Comparison of ENCODE assay signal across 10 cellular contexts in the genomic region with DNA sequence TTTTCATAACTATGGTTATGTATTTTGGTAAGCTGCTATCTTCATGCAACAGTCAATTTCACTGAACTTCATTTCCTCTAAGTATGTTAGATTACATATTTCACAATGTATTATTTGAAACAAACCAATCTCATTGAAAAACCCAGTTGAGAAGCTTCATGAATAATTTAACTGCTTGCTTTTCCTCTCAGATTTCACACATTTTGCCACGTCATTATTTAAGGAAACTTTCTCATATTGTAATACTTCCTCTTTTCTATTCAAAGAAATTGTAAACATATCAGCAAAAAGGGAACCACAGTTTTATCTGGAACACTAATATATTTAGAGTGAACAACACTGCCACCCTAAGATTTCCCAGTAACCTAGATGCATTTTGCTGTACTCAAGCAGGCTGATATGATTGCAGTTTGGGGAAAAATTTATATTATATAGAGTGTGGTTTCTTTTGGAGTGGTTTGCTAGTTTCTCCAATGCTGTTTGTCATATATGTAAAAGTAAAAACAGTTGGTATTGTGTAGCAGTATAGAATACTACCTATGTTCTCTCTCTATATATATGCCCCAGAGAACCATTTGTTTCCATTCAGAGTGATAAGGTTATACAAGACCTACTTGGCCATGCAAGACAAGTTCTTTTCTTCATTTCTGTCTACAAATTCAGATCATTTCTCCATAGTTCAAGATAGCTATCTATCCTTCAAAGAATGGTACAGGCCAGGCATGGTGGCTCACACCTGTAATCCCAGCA.
DNase-seq lines count a peak whose midpoint lies in the region; ATAC-seq and TF ChIP-seq lines count a peak whose summit lies in the region.
"Had no signal": no experiment of that assay in that cellular context is flagged by ENCODE, and none has a peak within 500 bp of the region (broad histone marks: within the 10 kb centered on the region; RNA-seq: fewer than 3 reads in every experiment).

No MANE protein-coding gene starts in this region.

- no peak for TF ChIP-seq CTCF in HL-60 (IDR thresholded peaks at IDR 0.05; ENCODE audit: insufficient read depth, low read length)
- TF ChIP-seq CTCF in cardiac fibroblast (IDR thresholded peaks at IDR 0.05; ENCODE audit: low read depth, low read length) = no peak
- TF ChIP-seq CTCF in tibial artery (IDR thresholded peaks at IDR 0.05) = no peak

- H3K4me3 ChIP-seq in HL-60 (replicated peaks; ENCODE audit: insufficient read depth, low read length) (no peak overlapping the region), cardiac fibroblast (replicated peaks in 1 of 2; ENCODE audit: low read depth in 2 of 2, low read length in 2 of 2) (no peak overlapping the region), tibial artery (no peak overlapping the region)
- H3K4me3 ChIP-seq: vagina had no signal

- H3K27ac ChIP-seq in HL-60 (replicated peaks) = peak overlapping the region; percentile 37
- no peak overlapping the region for H3K27ac ChIP-seq in tibial artery
- H3K27ac ChIP-seq: vagina had no signal

- ATAC-seq in GM18867 (IDR thresholded peaks at IDR 0.05; ENCODE audit: unreplicated experiment) = peak; percentile 68
- ATAC-seq in HG02981 (IDR thresholded peaks at IDR 0.05; ENCODE audit: unreplicated experiment) = no peak
- no peak for ATAC-seq in GM19455 (IDR thresholded peaks at IDR 0.05; ENCODE audit: unreplicated experiment)

- H3K4me1 ChIP-seq in tibial artery = no peaks in the 10 kb centered on the region
- H3K4me1 ChIP-seq: vagina had no signal

- no peaks in the 10 kb centered on the region for H3K27me3 ChIP-seq in HL-60 (ENCODE audit: insufficient read depth, poor library complexity, severe bottlenecking)
- H3K27me3 ChIP-seq in tibial artery = no peaks in the 10 kb centered on the region
- H3K27me3 ChIP-seq: vagina had no signal

- no peaks in the 10 kb centered on the region for H3K9me3 ChIP-seq in tibial artery
- H3K9me3 ChIP-seq: vagina had no signal

- no peaks in the 10 kb centered on the region for H3K36me3 ChIP-seq in tibial artery
- H3K36me3 ChIP-seq: vagina had no signal

- intact Hi-C loops in tibial artery (cut with DNase I; ENCODE audit: low total_unique reads) = no loop called here

- peak; percentile 24 to 36 for DNase-seq in HL-60 (ENCODE audit: low read depth in 1 of 2, low spot score in 1 of 2)
- DNase-seq in cardiac fibroblast (ENCODE audit: low read depth in 2 of 2) = peak; percentile 29 to 37
- DNase-seq in pons (ENCODE audit: low spot score) = peak; percentile 69
- DNase-seq in NCI-H526 treated with DMSO at 0.1 percent for 48 hours (lab: John Stamatoyannopoulos, UW) = no peak
- no peak for DNase-seq in tibial artery
- DNase-seq: activated CD4-positive, alpha-beta T cell treated with anti-CD3 and anti-CD28 coated beads, Interleukin-2, amount 50 U/mL, for 1 hour had no signal

Comparison
In these comparisons a context has a peak if more than half of its experiments do, and no peak if none do; other contexts are left out.
1. DNase-seq: peak in HL-60 (2 of 2), cardiac fibroblast (2 of 2) and pons (single experiment); none in NCI-H526 treated with DMSO at 0.1 percent for 48 hours (single experiment) and tibial artery (0 of 2).